Comparison of ENCODE assay signal across 17 cellular contexts in genomic region chr6:37368961-37369320, GRCh38. TPM values are rescaled to one million over a fixed set of nuclear protein-coding genes. Genes with fewer than 3 reads are reported as not detected.
DNase-seq lines count a peak whose midpoint lies in the region; ATAC-seq lines count a peak whose summit lies in the region.
"Had no signal": no experiment of that assay in that cellular context is flagged by ENCODE, and none has a peak within 500 bp of the region (broad histone marks: within the 10 kb centered on the region; RNA-seq: fewer than 3 reads in every experiment).

No MANE protein-coding gene starts in this region.

- H3K4me3 ChIP-seq in trophoblast cell (ENCODE audit: low read depth, low read length), result no peak overlapping the region
- H3K4me3 ChIP-seq: body of pancreas, gastrocnemius medialis, Peyer's patch had no signal

- no peaks in the 10 kb centered on the region for H3K79me1 ChIP-seq in trophoblast cell (ENCODE audit: low read length)

- no peaks in the 10 kb centered on the region for H3K27me3 Mint-ChIP-seq in activated naive CD4-positive, alpha-beta T cell treated with anti-CD3 and anti-CD28 coated beads for 36 hours (ENCODE audit: low read depth)
- no peaks in the 10 kb centered on the region for H3K27me3 Mint-ChIP-seq in activated naive CD4-positive, alpha-beta T cell treated with anti-CD3 and anti-CD28 coated beads, Interleukin-2, amount 10 ng/mL, durations not matched to agents 7 days and 5 days
- no peaks in the 10 kb centered on the region for H3K27me3 Mint-ChIP-seq in activated T-helper 1 cell treated with anti-CD3 and anti-CD28 coated beads, Interleukin-12 subunit alpha, Interleukin-12 subunit beta, Interleukin-2, Interleukin-4 antibody, amounts not matched to agents 30 ng/mL and 10 ng/mL and 1 ng/mL, durations not matched to agents 14 hours and 24 hours and 36 hours (ENCODE audit: insufficient read depth)
- H3K27me3 Mint-ChIP-seq: CD4-positive, alpha-beta T cell had no signal

- no peak overlapping the region for H3K18ac ChIP-seq in trophoblast cell (ENCODE audit: low read length)

- no peaks in the 10 kb centered on the region for H3K9me3 Mint-ChIP-seq in activated naive CD4-positive, alpha-beta T cell treated with anti-CD3 and anti-CD28 coated beads for 36 hours
- no peaks in the 10 kb centered on the region for H3K9me3 Mint-ChIP-seq in activated naive CD4-positive, alpha-beta T cell treated with anti-CD3 and anti-CD28 coated beads, Interleukin-2, amount 10 ng/mL, durations not matched to agents 7 days and 5 days
- H3K9me3 Mint-ChIP-seq in activated T-helper 1 cell treated with anti-CD3 and anti-CD28 coated beads, Interleukin-12 subunit alpha, Interleukin-12 subunit beta, Interleukin-2, Interleukin-4 antibody, amounts not matched to agents 30 ng/mL and 10 ng/mL and 1 ng/mL, durations not matched to agents 14 hours and 24 hours and 36 hours, result no peaks in the 10 kb centered on the region
- H3K9me3 Mint-ChIP-seq: CD4-positive, alpha-beta T cell had no signal

- H3K27ac Mint-ChIP-seq in activated naive CD4-positive, alpha-beta T cell treated with anti-CD3 and anti-CD28 coated beads for 36 hours, result peak overlapping the region; percentile 38
- no peak overlapping the region for H3K27ac Mint-ChIP-seq in activated naive CD4-positive, alpha-beta T cell treated with anti-CD3 and anti-CD28 coated beads, Interleukin-2, amount 10 ng/mL, durations not matched to agents 7 days and 5 days
- H3K27ac Mint-ChIP-seq in activated T-helper 1 cell treated with anti-CD3 and anti-CD28 coated beads, Interleukin-12 subunit alpha, Interleukin-12 subunit beta, Interleukin-2, Interleukin-4 antibody, amounts not matched to agents 30 ng/mL and 10 ng/mL and 1 ng/mL, durations not matched to agents 14 hours and 24 hours and 36 hours, result peak overlapping the region; percentile 1
- H3K27ac Mint-ChIP-seq: CD4-positive, alpha-beta T cell had no signal

- H3K9ac ChIP-seq in trophoblast cell (ENCODE audit: low read length), result peak overlapping the region; percentile 26

- intact Hi-C loops in activated naive CD4-positive, alpha-beta T cell treated with anti-CD3 and anti-CD28 coated beads for 36 hours (cut with micrococcal nuclease), result no loop called here
- intact Hi-C loops in activated T-helper 1 cell treated with anti-CD3 and anti-CD28 coated beads, Interleukin-12 subunit alpha, Interleukin-12 subunit beta, Interleukin-2, Interleukin-4 antibody, amounts not matched to agents 30 ng/mL and 10 ng/mL and 1 ng/mL, durations not matched to agents 14 hours and 24 hours and 36 hours (cut with micrococcal nuclease), result no loop called here

- no peak overlapping the region for H4K91ac ChIP-seq in trophoblast cell (ENCODE audit: low read depth, low read length)

- no peak overlapping the region for H2BK120ac ChIP-seq in trophoblast cell (ENCODE audit: insufficient read depth, low read length, poor library complexity)

- no peak for ATAC-seq in HG03045 (IDR thresholded peaks at IDR 0.05; ENCODE audit: unreplicated experiment)
- ATAC-seq: body of pancreas, gastrocnemius medialis had no signal

- H2BK12ac ChIP-seq in trophoblast cell (ENCODE audit: low read length), result no peak overlapping the region

- no peaks in the 10 kb centered on the region for H3K27me3 ChIP-seq in trophoblast cell (ENCODE audit: insufficient read depth, low read length)
- H3K27me3 ChIP-seq: body of pancreas, gastrocnemius medialis, Peyer's patch had no signal

- no peak overlapping the region for H3K4me3 Mint-ChIP-seq in activated naive CD4-positive, alpha-beta T cell treated with anti-CD3 and anti-CD28 coated beads for 36 hours
- no peak overlapping the region for H3K4me3 Mint-ChIP-seq in activated naive CD4-positive, alpha-beta T cell treated with anti-CD3 and anti-CD28 coated beads, Interleukin-2, amount 10 ng/mL, durations not matched to agents 7 days and 5 days
- no peak overlapping the region for H3K4me3 Mint-ChIP-seq in activated T-helper 1 cell treated with anti-CD3 and anti-CD28 coated beads, Interleukin-12 subunit alpha, Interleukin-12 subunit beta, Interleukin-2, Interleukin-4 antibody, amounts not matched to agents 30 ng/mL and 10 ng/mL and 1 ng/mL, durations not matched to agents 14 hours and 24 hours and 36 hours
- H3K4me3 Mint-ChIP-seq: CD4-positive, alpha-beta T cell had no signal

- no peaks in the 10 kb centered on the region for H3K9me3 ChIP-seq in trophoblast cell (ENCODE audit: insufficient read depth, low read depth, low read length)
- H3K9me3 ChIP-seq: body of pancreas, gastrocnemius medialis, Peyer's patch had no signal

- WGBS in trophoblast cell (ENCODE audit: extremely low coverage, insufficient coverage, insufficient read length), result no CpG with 5 or more reads among the region's 1 CpG

- no peaks in the 10 kb centered on the region for H3K79me2 ChIP-seq in trophoblast cell (ENCODE audit: control insufficient read depth, insufficient read depth, low read length, poor library complexity)

- no peak overlapping the region for H3K4ac ChIP-seq in trophoblast cell (ENCODE audit: low read depth, low read length)

- no peak overlapping the region for H2AFZ ChIP-seq in trophoblast cell (ENCODE audit: insufficient read depth, low read length, poor library complexity)

- no peak overlapping the region for H3K14ac ChIP-seq in trophoblast cell (ENCODE audit: low read length)

- H4K12ac ChIP-seq in trophoblast cell (ENCODE audit: low read depth, low read length), result no peak overlapping the region

- no peak overlapping the region for H3K27ac ChIP-seq in trophoblast cell (ENCODE audit: low read depth, low read length)
- H3K27ac ChIP-seq: gastrocnemius medialis, Peyer's patch had no signal

- H2BK5ac ChIP-seq in trophoblast cell (ENCODE audit: low read depth, low read length, poor library complexity), result no peak overlapping the region

- peaks cover 3 to 11% of the 10 kb centered on the region in 2 experiments for H3K36me3 ChIP-seq in trophoblast cell (ENCODE audit: control insufficient read depth in 1 of 2, insufficient read depth in 2 of 2, low read length in 2 of 2)

- no peak overlapping the region for H4K8ac ChIP-seq in trophoblast cell (ENCODE audit: low read depth, low read length)

- H3K23ac ChIP-seq in trophoblast cell (ENCODE audit: low read length), result no peak overlapping the region

- no peaks in the 10 kb centered on the region for H3K4me1 ChIP-seq in trophoblast cell (ENCODE audit: control insufficient read depth in 1 of 2, insufficient read depth in 2 of 2, low read length in 2 of 2)
- H3K4me1 ChIP-seq: Peyer's patch had no signal

- H2AK5ac ChIP-seq in trophoblast cell (ENCODE audit: low read length), result no peak overlapping the region

- no peak for DNase-seq in activated naive CD4-positive, alpha-beta T cell treated with anti-CD3 and anti-CD28 coated beads for 36 hours
- DNase-seq in activated naive CD4-positive, alpha-beta T cell treated with anti-CD3 and anti-CD28 coated beads, Interleukin-2, amount 10 ng/mL, durations not matched to agents 7 days and 5 days, result no peak
- DNase-seq in Kasumi-1 (lab: John Stamatoyannopoulos, UW), result peak; percentile 48 to 78
- DNase-seq in activated T-helper 1 cell treated with anti-CD3 and anti-CD28 coated beads, Interleukin-12 subunit alpha, Interleukin-12 subunit beta, Interleukin-2, Interleukin-4 antibody, amounts not matched to agents 30 ng/mL and 10 ng/mL and 1 ng/mL, durations not matched to agents 14 hours and 24 hours and 36 hours (ENCODE audit: low spot score), result no peak
- no peak for DNase-seq in trophoblast cell
- DNase-seq in DMS79 (lab: John Stamatoyannopoulos, UW), result no peak
- DNase-seq in LoVo (ENCODE audit: low spot score), result no peak
- DNase-seq: activated effector memory CD4-positive, alpha-beta T cell treated with anti-CD3 and anti-CD28 coated beads, Interleukin-2, amount 50 U/mL, for 16 hours; body of pancreas; CD4-positive, alpha-beta T cell; dermis blood vessel endothelial cell; DMS79 treated with DMSO at 0.1 percent for 48 hours; gastrocnemius medialis; nucleus accumbens; Peyer's patch; SW 1271 had no signal

- H3K4me1 Mint-ChIP-seq in activated naive CD4-positive, alpha-beta T cell treated with anti-CD3 and anti-CD28 coated beads for 36 hours (ENCODE audit: low read depth), result no peaks in the 10 kb centered on the region
- H3K4me1 Mint-ChIP-seq in activated naive CD4-positive, alpha-beta T cell treated with anti-CD3 and anti-CD28 coated beads, Interleukin-2, amount 10 ng/mL, durations not matched to agents 7 days and 5 days, result peaks cover 5% of the 10 kb centered on the region
- H3K4me1 Mint-ChIP-seq in activated T-helper 1 cell treated with anti-CD3 and anti-CD28 coated beads, Interleukin-12 subunit alpha, Interleukin-12 subunit beta, Interleukin-2, Interleukin-4 antibody, amounts not matched to agents 30 ng/mL and 10 ng/mL and 1 ng/mL, durations not matched to agents 14 hours and 24 hours and 36 hours (ENCODE audit: low read depth), result peaks cover 10% of the 10 kb centered on the region

- H3K4me2 ChIP-seq in trophoblast cell (ENCODE audit: low read length), result no peak overlapping the region

- CTCF ChIA-PET in activated naive CD4-positive, alpha-beta T cell treated with anti-CD3 and anti-CD28 coated beads for 36 hours (lab: Charles Lee), result interaction anchor here (1.0 to 3.0 kb wide), 3 partner anchors 10 to 197 kb away, joined by 3 to 10 read pairs (median 4); no protein-coding TSS in a partner anchor
- CTCF ChIA-PET in activated naive CD4-positive, alpha-beta T cell treated with anti-CD3 and anti-CD28 coated beads, Interleukin-2, amount 10 ng/mL, durations not matched to agents 7 days and 5 days (lab: Charles Lee), result no interaction called here

- H3K36me3 Mint-ChIP-seq in activated naive CD4-positive, alpha-beta T cell treated with anti-CD3 and anti-CD28 coated beads for 36 hours (ENCODE audit: low read depth), result peaks cover 12% of the 10 kb centered on the region
- peaks cover 22% of the 10 kb centered on the region for H3K36me3 Mint-ChIP-seq in activated naive CD4-positive, alpha-beta T cell treated with anti-CD3 and anti-CD28 coated beads, Interleukin-2, amount 10 ng/mL, durations not matched to agents 7 days and 5 days
- H3K36me3 Mint-ChIP-seq in activated T-helper 1 cell treated with anti-CD3 and anti-CD28 coated beads, Interleukin-12 subunit alpha, Interleukin-12 subunit beta, Interleukin-2, Interleukin-4 antibody, amounts not matched to agents 30 ng/mL and 10 ng/mL and 1 ng/mL, durations not matched to agents 14 hours and 24 hours and 36 hours (ENCODE audit: low read depth), result peaks cover 21% of the 10 kb centered on the region

RNA-seq across cellular contexts. Expression of gene RNF8, which starts 15.2 kb away (rescaled TPM):
- total RNA-seq in activated naive CD4-positive, alpha-beta T cell treated with anti-CD3 and anti-CD28 coated beads for 36 hours, result 10 to 100 TPM; 18.6 to 19.4 TPM
- total RNA-seq in activated T-helper 1 cell treated with anti-CD3 and anti-CD28 coated beads, Interleukin-12 subunit alpha, Interleukin-12 subunit beta, Interleukin-2, Interleukin-4 antibody, amounts not matched to agents 30 ng/mL and 10 ng/mL and 1 ng/mL, durations not matched to agents 14 hours and 24 hours and 36 hours, result 30.0 and 34.2 TPM in 2 replicates
- polyA plus RNA-seq in trophoblast cell (2013), result 7.7 and 8.1 TPM in 2 replicates

Comparison
In these comparisons a context has a peak if more than half of its experiments do, and no peak if none do; other contexts are left out.
1. DNase-seq: peak in Kasumi-1 (2 of 2); none in activated naive CD4-positive, alpha-beta T cell treated with anti-CD3 and anti-CD28 coated beads for 36 hours (single experiment), activated naive CD4-positive, alpha-beta T cell treated with anti-CD3 and anti-CD28 coated beads, Interleukin-2, amount 10 ng/mL, durations not matched to agents 7 days and 5 days (single experiment), activated T-helper 1 cell treated with anti-CD3 and anti-CD28 coated beads, Interleukin-12 subunit alpha, Interleukin-12 subunit beta, Interleukin-2, Interleukin-4 antibody, amounts not matched to agents 30 ng/mL and 10 ng/mL and 1 ng/mL, durations not matched to agents 14 hours and 24 hours and 36 hours (single experiment), trophoblast cell (0 of 2), DMS79 (single experiment) and LoVo (single experiment).